In the genomic region with DNA sequence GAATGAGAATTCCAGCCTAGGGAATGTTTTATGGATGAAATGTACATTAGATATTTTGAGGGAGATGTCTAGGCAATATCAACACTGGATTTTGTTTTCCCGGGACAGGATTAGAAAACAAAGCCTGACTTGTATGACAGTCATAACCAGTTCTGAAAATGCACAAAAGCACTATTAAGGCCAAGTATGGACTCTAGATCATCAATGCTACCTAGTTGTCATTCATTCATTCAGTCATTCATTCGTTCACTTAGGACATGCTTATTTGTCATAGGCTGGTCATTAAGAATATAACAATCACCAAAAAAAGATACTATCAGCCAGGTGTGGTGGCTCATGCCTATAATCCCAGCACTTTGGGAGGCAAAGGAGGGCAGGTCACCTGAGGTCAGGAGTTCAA, we compare ENCODE assay signal across 27 cellular contexts.
"Had no signal": no experiment of that assay in that cellular context is flagged by ENCODE, and none has a peak within 500 bp of the region (broad histone marks: within the 10 kb centered on the region; RNA-seq: fewer than 3 reads in every experiment).

No MANE protein-coding gene starts in this region.

- DNase-seq: nephron progenitor cell; nucleus accumbens; ovary; posterior cingulate gyrus; psoas muscle; right cardiac atrium; right lobe of liver; sigmoid colon; small intestine; stimulated activated CD4-positive, alpha-beta T cell treated with anti-CD3 and anti-CD28 coated beads, Interleukin-15, amount 100 ng/mL, for 24 hours; stimulated activated CD4-positive, alpha-beta T cell treated with anti-CD3 and anti-CD28 coated beads, Interleukin-2, amount 100 ng/mL, for 24 hours; stimulated activated CD4-positive, alpha-beta T cell treated with anti-CD3 and anti-CD28 coated beads, Interleukin-2, amount 100 ng/mL, for 48 hours; stimulated activated CD4-positive, alpha-beta T cell treated with anti-CD3 and anti-CD28 coated beads, Interleukin-4, amount 100 ng/mL, for 24 hours; stimulated activated naive B cell treated with anti-CD40 and anti-IgM and Interleukin-4, amounts not matched to agents 10 μg/mL and 1 μg/mL and 100 μg/mL, for 72 hours; stimulated activated naive CD4-positive, alpha-beta T cell treated with Interleukin-2 at 50 U/mL for 16 hours; stomach; thyroid gland; trophoblast cell; upper lobe of left lung had no signal

- H3K4me3 ChIP-seq: ovary, psoas muscle, right lobe of liver, sigmoid colon, stomach, thoracic aorta, thyroid gland, tibial nerve, upper lobe of left lung, vagina had no signal

- H3K9me3 ChIP-seq: neutrophil, ovary, psoas muscle, right lobe of liver, sigmoid colon, stomach, thoracic aorta, thyroid gland, tibial nerve, upper lobe of left lung, vagina had no signal

- H2AFZ ChIP-seq: parathyroid adenoma had no signal

- H3K79me2 ChIP-seq: parathyroid adenoma had no signal

- H3K27me3 ChIP-seq: neutrophil, ovary, right lobe of liver, sigmoid colon, stomach, thyroid gland, tibial nerve, upper lobe of left lung, vagina had no signal

- FAIRE-seq: small intestine, urothelium cell line had no signal

- H3K9ac ChIP-seq: parathyroid adenoma had no signal

- H3K27ac ChIP-seq: neutrophil, ovary, parathyroid adenoma, psoas muscle, right lobe of liver, sigmoid colon, stomach, thoracic aorta, thyroid gland, tibial nerve, upper lobe of left lung, vagina had no signal

- H3K36me3 ChIP-seq: neutrophil, ovary, right lobe of liver, sigmoid colon, stomach, thoracic aorta, thyroid gland, tibial nerve, upper lobe of left lung, vagina had no signal

- ATAC-seq: natural killer cell treated with Interleukin-12 subunit alpha and Interleukin-12 subunit beta and Interleukin-15 and Interleukin-18, amount 100 ng/mL, for 72 hours; psoas muscle; right cardiac atrium; right lobe of liver; stimulated activated effector memory CD8-positive, alpha-beta T cell treated with anti-CD3 and anti-CD28 coated beads, Interleukin-12 subunit alpha, Interleukin-12 subunit beta, amount 100 ng/mL, for 72 hours; stimulated activated naive B cell treated with anti-CD40 and anti-IgM and Interleukin-4, amounts not matched to agents 10 μg/mL and 1 μg/mL and 100 μg/mL, for 72 hours had no signal

- H3K4me1 ChIP-seq: parathyroid adenoma, psoas muscle, right lobe of liver, sigmoid colon, stomach, thyroid gland, tibial nerve, upper lobe of left lung, vagina had no signal
